Comparison of ENCODE assay signal across 15 cellular contexts in the genomic region with DNA sequence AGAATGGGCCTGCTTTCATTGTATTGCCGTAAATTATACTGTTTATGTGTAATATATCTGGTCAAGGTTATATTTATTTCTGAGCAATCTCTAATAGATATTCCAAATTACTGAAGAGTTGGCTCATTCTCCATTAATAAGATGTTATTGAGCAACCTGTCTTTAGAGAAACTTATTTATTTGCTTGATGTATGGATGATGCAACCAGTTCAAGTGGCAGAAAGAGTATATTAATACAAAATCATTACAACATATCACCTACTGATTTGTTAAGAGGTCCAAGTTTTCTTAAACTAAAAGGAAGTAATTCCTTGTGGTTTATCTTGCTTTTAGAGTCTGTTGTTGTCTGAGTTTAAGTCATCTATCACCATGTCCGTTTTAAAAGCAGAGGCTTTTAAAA.
"Had no signal": no experiment of that assay in that cellular context is flagged by ENCODE, and none has a peak within 500 bp of the region (broad histone marks: within the 10 kb centered on the region; RNA-seq: fewer than 3 reads in every experiment).

No MANE protein-coding gene starts in this region.

- DNase-seq: activated CD4-positive, alpha-beta T cell treated with anti-CD3 and anti-CD28 coated beads, Interleukin-2, amount 50 U/mL, for 4 hours; activated CD4-positive, CD25-positive, alpha-beta regulatory T cell treated with anti-CD3 and anti-CD28 coated beads, Interleukin-2, amount 50 U/mL, for 72 hours; activated effector memory CD4-positive, alpha-beta T cell treated with Interleukin-2 at 50 U/mL for 16 hours; activated T-cell treated with anti-CD3 and anti-CD28 coated beads, Interleukin-2, amount 50 U/mL, for 24 hours; brain microvascular endothelial cell; cerebellar nuclear complex; glutamatergic neuron; immature natural killer cell; left cardiac atrium; lower lobe of right lung; naive B cell; posterior cingulate gyrus; small intestine; thyroid gland had no signal

- H3K27ac ChIP-seq: brain microvascular endothelial cell, lower lobe of right lung, right atrium auricular region, thyroid gland had no signal

- H3K27me3 ChIP-seq: brain microvascular endothelial cell, right atrium auricular region, thyroid gland had no signal

- ATAC-seq: left cardiac atrium, lower lobe of right lung had no signal

- H3K36me3 ChIP-seq: brain microvascular endothelial cell, lower lobe of right lung, right atrium auricular region, thyroid gland had no signal

- H3K9me3 ChIP-seq: lower lobe of right lung, right atrium auricular region, thyroid gland had no signal

- H3K4me3 ChIP-seq: lower lobe of right lung, right atrium auricular region, thyroid gland had no signal

- H3K4me1 ChIP-seq: lower lobe of right lung, right atrium auricular region, thyroid gland had no signal
